ENCODE assay signal across 1 cellular context in genomic region chr1:202061787-202062186, GRCh38. TPM values are rescaled to one million over a fixed set of nuclear protein-coding genes. Genes with fewer than 3 reads are reported as not detected.
"Had no signal": no experiment of that assay in that cellular context is flagged by ENCODE, and none has a peak within 500 bp of the region (broad histone marks: within the 10 kb centered on the region; RNA-seq: fewer than 3 reads in every experiment).

No MANE protein-coding gene starts in this region.

RNA-seq across cellular contexts. Expression of gene ELF3, which starts 51.4 kb away (rescaled TPM):
- total RNA-seq: myocyte had no signal
